9 cellular contexts compared by ENCODE assay signal in genomic region chr9:91659529-91660294, GRCh38.
DNase-seq lines count a peak whose midpoint lies in the region; ATAC-seq, FAIRE-seq and TF ChIP-seq lines count a peak whose summit lies in the region.
"Had no signal": no experiment of that assay in that cellular context is flagged by ENCODE, and none has a peak within 500 bp of the region (broad histone marks: within the 10 kb centered on the region; RNA-seq: fewer than 3 reads in every experiment).

No MANE protein-coding gene starts in this region.

- intact Hi-C loops in left ventricle myocardium inferior (cut with micrococcal nuclease) (no loop called here), cardiac septum (cut with DNase I) (no loop called here), Panc1 (cut with micrococcal nuclease; ENCODE audit: unreplicated experiment) (no loop called here), aorta (cut with DNase I) (loop anchor here in 1 of 2 donors (10.0 kb wide), 1 partner anchor 1095 kb away; no protein-coding TSS in a partner anchor)

- DNase-seq in left ventricle myocardium inferior (no peak), cardiac septum (ENCODE audit: low spot score) (no peak), Panc1 (ENCODE audit: low read depth, low spot score) (no peak), fibroblast of the aortic adventitia (ENCODE audit: low read depth) (peak; percentile 34), urothelium cell line (ENCODE audit: low spot score) (peak; percentile 46), aorta (no peak)
- DNase-seq in NK-92 treated with Interleukin-12 subunit alpha and Interleukin-12 subunit beta, amount 100 ng/mL, for 24 hours (lab: John Stamatoyannopoulos, UW), result no peak

- no peaks in the 10 kb centered on the region for H3K4me1 ChIP-seq in left ventricle myocardium inferior
- no peaks in the 10 kb centered on the region for H3K4me1 ChIP-seq in Panc1 (ENCODE audit: control insufficient read depth, insufficient read depth, low read length)
- H3K4me1 ChIP-seq in aorta (ENCODE audit: control insufficient read depth in 1 of 2, insufficient read depth in 2 of 2, low read length in 2 of 2), result no peaks in the 10 kb centered on the region

- POLR2A ChIA-PET in Panc1 (lab: Charles Lee), result no interaction called here

- peak; percentile 81 for ATAC-seq in Panc1
- no peak for ATAC-seq in GM18909 (IDR thresholded peaks at IDR 0.05; ENCODE audit: poor library complexity, unreplicated experiment)
- ATAC-seq in aorta (ENCODE audit: low FRiP score), result no peak

- H3K27ac ChIP-seq in left ventricle myocardium inferior (replicated peaks) (no peak overlapping the region), Panc1 (ENCODE audit: low read length) (no peak overlapping the region), aorta (ENCODE audit: low read depth in 1 of 2, low read length in 2 of 2) (no peak overlapping the region)

- no peaks in the 10 kb centered on the region for H3K9me3 ChIP-seq in left ventricle myocardium inferior (replicated peaks)
- H3K9me3 ChIP-seq in Panc1 (ENCODE audit: control insufficient read depth, insufficient read depth, low read depth, low read length), result no peaks in the 10 kb centered on the region
- H3K9me3 ChIP-seq in aorta (ENCODE audit: control insufficient read depth, low read length), result no peaks in the 10 kb centered on the region

- whole genome bisulfite sequencing in aorta, 2 donors, result 64 to 70% methylated on average over 4 of the region's 4 CpGs

- H3K4me3 ChIP-seq in left ventricle myocardium inferior (no peak overlapping the region), Panc1 (ENCODE audit: low read depth in 2 of 2, low read length in 2 of 2) (no peak overlapping the region), fibroblast of the aortic adventitia (ENCODE audit: low read depth, low read length) (no peak overlapping the region), aorta (ENCODE audit: low read length in 2 of 2) (no peak overlapping the region)

- FAIRE-seq in urothelium cell line (lab: Jason Lieb, UNC), result no peak
- FAIRE-seq: GM18507 had no signal

- no peaks in the 10 kb centered on the region for H3K27me3 ChIP-seq in left ventricle myocardium inferior (ENCODE audit: low read depth)
- no peaks in the 10 kb centered on the region for H3K27me3 ChIP-seq in Panc1 (ENCODE audit: control insufficient read depth, insufficient read depth, low read length)
- H3K27me3 ChIP-seq in aorta (ENCODE audit: control insufficient read depth in 1 of 2, insufficient read depth in 2 of 2, low read length in 1 of 2), result no peaks in the 10 kb centered on the region

- TF ChIP-seq CTCF in left ventricle myocardium inferior (IDR thresholded peaks at IDR 0.05; ENCODE audit: borderline replicate concordance) (peak; percentile 42), Panc1 (IDR thresholded peaks at IDR 0.05) (peak; percentile 75), fibroblast of the aortic adventitia (IDR thresholded peaks at IDR 0.05; ENCODE audit: insufficient read depth, low read length) (peak; percentile 61)

- CTCF ChIA-PET in Panc1 (lab: Charles Lee), result interaction anchor here (1.0 kb wide), 1 partner anchor 67 kb away, joined by 5 read pairs; no protein-coding TSS in a partner anchor

- no peaks in the 10 kb centered on the region for H3K36me3 ChIP-seq in left ventricle myocardium inferior
- H3K36me3 ChIP-seq in Panc1 (ENCODE audit: control insufficient read depth, insufficient read depth, low read length), result no peaks in the 10 kb centered on the region
- no peaks in the 10 kb centered on the region for H3K36me3 ChIP-seq in aorta (ENCODE audit: control insufficient read depth in 1 of 2, insufficient read depth in 2 of 2, low read length in 1 of 2)

- in situ Hi-C loops in Panc1 (cut with HindIII; ENCODE audit: low pct_unique_long_range_greater_than_20kb, low sequenced_read_pairs), result no loop called here

- no TSS peak for BruUV-seq in Panc1 (replicated peaks; lab: Mats Ljungman, UMichigan)

Comparison
In these comparisons a context has a peak if more than half of its experiments do, and no peak if none do; other contexts are left out.
1. DNase-seq: peak in fibroblast of the aortic adventitia (single experiment) and urothelium cell line (single experiment); none in left ventricle myocardium inferior (single experiment), cardiac septum (single experiment), Panc1 (single experiment), NK-92 treated with Interleukin-12 subunit alpha and Interleukin-12 subunit beta, amount 100 ng/mL, for 24 hours (single experiment) and aorta (0 of 2).
2. Peak in every context shown above with its lines, with median percentiles within 50 percentile points of each other: CTCF ChIP-seq.